In the genomic region with DNA sequence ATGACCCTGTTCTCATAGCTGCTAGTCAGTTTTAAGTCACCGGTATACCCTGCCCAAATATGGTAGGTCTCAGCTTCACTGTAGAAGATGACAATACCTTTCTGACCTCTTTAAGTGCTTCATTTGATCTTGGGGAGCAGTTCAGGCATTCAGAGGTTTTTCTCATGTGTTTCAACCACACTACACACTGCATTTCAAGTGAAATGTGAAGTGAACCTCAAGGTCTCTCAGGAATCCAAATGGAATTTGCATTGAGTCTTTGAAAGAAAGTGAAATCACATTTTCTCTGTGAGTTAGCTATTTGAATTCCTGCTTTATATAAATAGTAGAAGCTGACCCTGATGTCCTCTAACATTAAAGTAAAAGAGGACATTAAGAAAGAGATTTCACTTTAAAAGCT, we compare ENCODE assay signal across 1 cellular context.
TF ChIP-seq lines count a peak whose summit lies in the region.

No MANE protein-coding gene starts in this region.

TF ChIP-seq in GM23338, 12 proteins besides CTCF, POLR2A, EP300 and RAD21:
- TF ChIP-seq, protein P1, sequence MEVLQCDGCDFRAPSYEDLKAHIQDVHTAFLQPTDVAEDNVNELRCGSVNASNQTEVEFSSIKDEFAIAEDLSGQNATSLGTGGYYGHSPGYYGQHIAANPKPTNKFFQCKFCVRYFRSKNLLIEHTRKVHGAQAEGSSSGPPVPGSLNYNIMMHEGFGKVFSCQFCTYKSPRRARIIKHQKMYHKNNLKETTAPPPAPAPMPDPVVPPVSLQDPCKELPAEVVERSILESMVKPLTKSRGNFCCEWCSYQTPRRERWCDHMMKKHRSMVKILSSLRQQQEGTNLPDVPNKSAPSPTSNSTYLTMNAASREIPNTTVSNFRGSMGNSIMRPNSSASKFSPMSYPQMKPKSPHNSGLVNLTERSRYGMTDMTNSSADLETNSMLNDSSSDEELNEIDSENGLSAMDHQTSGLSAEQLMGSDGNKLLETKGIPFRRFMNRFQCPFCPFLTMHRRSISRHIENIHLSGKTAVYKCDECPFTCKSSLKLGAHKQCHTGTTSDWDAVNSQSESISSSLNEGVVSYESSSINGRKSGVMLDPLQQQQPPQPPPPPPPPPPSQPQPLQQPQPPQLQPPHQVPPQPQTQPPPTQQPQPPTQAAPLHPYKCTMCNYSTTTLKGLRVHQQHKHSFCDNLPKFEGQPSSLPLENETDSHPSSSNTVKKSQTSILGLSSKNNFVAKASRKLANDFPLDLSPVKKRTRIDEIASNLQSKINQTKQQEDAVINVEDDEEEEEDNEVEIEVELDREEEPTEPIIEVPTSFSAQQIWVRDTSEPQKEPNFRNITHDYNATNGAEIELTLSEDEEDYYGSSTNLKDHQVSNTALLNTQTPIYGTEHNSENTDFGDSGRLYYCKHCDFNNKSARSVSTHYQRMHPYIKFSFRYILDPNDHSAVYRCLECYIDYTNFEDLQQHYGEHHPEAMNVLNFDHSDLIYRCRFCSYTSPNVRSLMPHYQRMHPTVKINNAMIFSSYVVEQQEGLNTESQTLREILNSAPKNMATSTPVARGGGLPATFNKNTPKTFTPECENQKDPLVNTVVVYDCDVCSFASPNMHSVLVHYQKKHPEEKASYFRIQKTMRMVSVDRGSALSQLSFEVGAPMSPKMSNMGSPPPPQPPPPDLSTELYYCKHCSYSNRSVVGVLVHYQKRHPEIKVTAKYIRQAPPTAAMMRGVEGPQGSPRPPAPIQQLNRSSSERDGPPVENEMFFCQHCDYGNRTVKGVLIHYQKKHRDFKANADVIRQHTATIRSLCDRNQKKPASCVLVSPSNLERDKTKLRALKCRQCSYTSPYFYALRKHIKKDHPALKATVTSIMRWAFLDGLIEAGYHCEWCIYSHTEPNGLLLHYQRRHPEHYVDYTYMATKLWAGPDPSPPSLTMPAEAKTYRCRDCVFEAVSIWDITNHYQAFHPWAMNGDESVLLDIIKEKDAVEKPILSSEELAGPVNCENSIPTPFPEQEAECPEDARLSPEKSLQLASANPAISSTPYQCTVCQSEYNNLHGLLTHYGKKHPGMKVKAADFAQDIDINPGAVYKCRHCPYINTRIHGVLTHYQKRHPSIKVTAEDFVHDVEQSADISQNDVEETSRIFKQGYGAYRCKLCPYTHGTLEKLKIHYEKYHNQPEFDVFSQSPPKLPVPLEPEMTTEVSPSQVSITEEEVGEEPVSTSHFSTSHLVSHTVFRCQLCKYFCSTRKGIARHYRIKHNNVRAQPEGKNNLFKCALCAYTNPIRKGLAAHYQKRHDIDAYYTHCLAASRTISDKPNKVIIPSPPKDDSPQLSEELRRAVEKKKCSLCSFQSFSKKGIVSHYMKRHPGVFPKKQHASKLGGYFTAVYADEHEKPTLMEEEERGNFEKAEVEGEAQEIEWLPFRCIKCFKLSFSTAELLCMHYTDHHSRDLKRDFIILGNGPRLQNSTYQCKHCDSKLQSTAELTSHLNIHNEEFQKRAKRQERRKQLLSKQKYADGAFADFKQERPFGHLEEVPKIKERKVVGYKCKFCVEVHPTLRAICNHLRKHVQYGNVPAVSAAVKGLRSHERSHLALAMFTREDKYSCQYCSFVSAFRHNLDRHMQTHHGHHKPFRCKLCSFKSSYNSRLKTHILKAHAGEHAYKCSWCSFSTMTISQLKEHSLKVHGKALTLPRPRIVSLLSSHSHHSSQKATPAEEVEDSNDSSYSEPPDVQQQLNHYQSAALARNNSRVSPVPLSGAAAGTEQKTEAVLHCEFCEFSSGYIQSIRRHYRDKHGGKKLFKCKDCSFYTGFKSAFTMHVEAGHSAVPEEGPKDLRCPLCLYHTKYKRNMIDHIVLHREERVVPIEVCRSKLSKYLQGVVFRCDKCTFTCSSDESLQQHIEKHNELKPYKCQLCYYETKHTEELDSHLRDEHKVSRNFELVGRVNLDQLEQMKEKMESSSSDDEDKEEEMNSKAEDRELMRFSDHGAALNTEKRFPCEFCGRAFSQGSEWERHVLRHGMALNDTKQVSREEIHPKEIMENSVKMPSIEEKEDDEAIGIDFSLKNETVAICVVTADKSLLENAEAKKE (CRISPR knock-in tag; IDR thresholded peaks at IDR 0.05), result no peak
- no peak for TF ChIP-seq ZNF331 (CRISPR knock-in tag; IDR thresholded peaks at IDR 0.05; ENCODE audit: low read depth)
- no peak for TF ChIP-seq EZH2phosphoT487 (IDR thresholded peaks at IDR 0.05; ENCODE audit: unreplicated experiment)
- no peak for TF ChIP-seq STAT1 (IDR thresholded peaks at IDR 0.05; ENCODE audit: unreplicated experiment)
TF ChIP-seq in GM23338: peak in this region for 0.
